Comparison of ENCODE assay signal across 8 cellular contexts in genomic region chr2:29841386-29842004, GRCh38.
DNase-seq lines count a peak whose midpoint lies in the region; ATAC-seq and TF ChIP-seq lines count a peak whose summit lies in the region.

No MANE protein-coding gene starts in this region.

- H3K27me3 ChIP-seq in esophagus muscularis mucosa, result no peaks in the 10 kb centered on the region
- no peaks in the 10 kb centered on the region for H3K27me3 ChIP-seq in neuronal stem cell (ENCODE audit: control insufficient read depth in 3 of 3, insufficient read depth in 3 of 3, low read depth in 1 of 3, low read length in 3 of 3)

- TF ChIP-seq POLR2A in esophagus muscularis mucosa (IDR thresholded peaks at IDR 0.05; ENCODE audit: low read depth), result no peak

- H3K4me1 ChIP-seq in esophagus muscularis mucosa (peaks cover 0 to 5% (median 0%) of the 10 kb centered on the region in 4 donors), neuronal stem cell (ENCODE audit: control insufficient read depth in 2 of 2, insufficient read depth in 1 of 2, low read depth in 1 of 2, low read length in 2 of 2) (no peaks in the 10 kb centered on the region)

- no peak overlapping the region for H2BK15ac ChIP-seq in neuronal stem cell (ENCODE audit: low read length)

- H4K8ac ChIP-seq in neuronal stem cell (ENCODE audit: low read depth, low read length), result no peak overlapping the region

- intact Hi-C loops in esophagus muscularis mucosa (cut with DNase I), result loop anchor here (5.0 kb wide), 1 partner anchor 534 kb away; no protein-coding TSS in a partner anchor

- H3K27ac ChIP-seq in esophagus muscularis mucosa (replicated peaks in 1 of 4) (no peak overlapping the region), neuronal stem cell (replicated peaks; ENCODE audit: low read length) (no peak overlapping the region)

- no peak overlapping the region for H2BK12ac ChIP-seq in neuronal stem cell (ENCODE audit: low read length)

- H3K14ac ChIP-seq in neuronal stem cell (ENCODE audit: low read length), result no peak overlapping the region

- H3K4me3 ChIP-seq in esophagus muscularis mucosa (no peak overlapping the region), neuronal stem cell (ENCODE audit: low read length in 2 of 2) (no peak overlapping the region)

- H3K79me1 ChIP-seq in neuronal stem cell (ENCODE audit: low read depth, low read length), result no peaks in the 10 kb centered on the region

- no peak overlapping the region for H2BK120ac ChIP-seq in neuronal stem cell (ENCODE audit: low read depth, low read length)

- no peak overlapping the region for H3K4ac ChIP-seq in neuronal stem cell (ENCODE audit: low read length)

- H2AFZ ChIP-seq in neuronal stem cell (ENCODE audit: low read length), result no peak overlapping the region

- H4K91ac ChIP-seq in neuronal stem cell (ENCODE audit: low read depth, low read length, poor library complexity), result no peak overlapping the region

- no peak overlapping the region for H3K9ac ChIP-seq in neuronal stem cell (ENCODE audit: low read depth, low read length, poor library complexity)

- H3K23ac ChIP-seq in neuronal stem cell (ENCODE audit: low read depth, low read length, poor library complexity), result no peak overlapping the region

- no peak overlapping the region for H2BK5ac ChIP-seq in neuronal stem cell (ENCODE audit: low read length)

- no peak overlapping the region for H3K4me2 ChIP-seq in neuronal stem cell (ENCODE audit: insufficient read depth, low read length, poor library complexity, severe bottlenecking)

- TF ChIP-seq EP300 in esophagus muscularis mucosa (IDR thresholded peaks at IDR 0.05), result no peak

- no peak overlapping the region for H2AK5ac ChIP-seq in neuronal stem cell (ENCODE audit: low read depth, low read length)

- no peak overlapping the region for H3K18ac ChIP-seq in neuronal stem cell (ENCODE audit: low read length)

- H3K36me3 ChIP-seq in esophagus muscularis mucosa (no peaks in the 10 kb centered on the region), neuronal stem cell (replicated peaks in 1 of 2; ENCODE audit: control insufficient read depth in 2 of 2, insufficient read depth in 2 of 2, low read length in 2 of 2) (no peaks in the 10 kb centered on the region)

- no peak for ATAC-seq in GM19328 (IDR thresholded peaks at IDR 0.05; ENCODE audit: unreplicated experiment)

- TF ChIP-seq CTCF in esophagus muscularis mucosa (IDR thresholded peaks at IDR 0.05), result peak; percentile 80 to 97 (median 89)

- WGBS in esophagus muscularis mucosa, result 51% methylated on average over 6 of the region's 6 CpGs
- WGBS in neuronal stem cell (ENCODE audit: extremely low coverage in 2 of 2, insufficient read length in 2 of 2, insufficient replicate concordance in 1 of 2), 2 donors, result no CpG with 5 or more reads among the region's 6 CpGs

- peaks cover 0 to 14% (median 10%) of the 10 kb centered on the region in 4 donors for H3K9me3 ChIP-seq in esophagus muscularis mucosa
- H3K9me3 ChIP-seq in neuronal stem cell (replicated peaks in 1 of 2; ENCODE audit: control insufficient read depth in 2 of 2, insufficient read depth in 1 of 2, low read depth in 1 of 2, low read length in 2 of 2), result peaks cover 2 to 24% of the 10 kb centered on the region in 2 donors

- DNase-seq in NCI-H2029 treated with DMSO at 0.1 percent for 48 hours (lab: John Stamatoyannopoulos, UW) (peak; percentile 37), NCI-H2029 (lab: John Stamatoyannopoulos, UW) (no peak), HuH-7 (ENCODE audit: low spot score) (peak; percentile 22), SKM-1 (lab: John Stamatoyannopoulos, UW; ENCODE audit: unreplicated experiment) (peak; percentile 2), esophagus muscularis mucosa (ENCODE audit: extremely low spot score) (no peak), neuronal stem cell (ENCODE audit: low spot score) (peak; percentile 35), DMS79 (lab: John Stamatoyannopoulos, UW) (no peak)

Comparison
In these comparisons a context has a peak if more than half of its experiments do, and no peak if none do; other contexts are left out.
1. DNase-seq: peak in NCI-H2029 treated with DMSO at 0.1 percent for 48 hours (single experiment), HuH-7 (single experiment), SKM-1 (single experiment) and neuronal stem cell (single experiment); none in NCI-H2029 (single experiment), esophagus muscularis mucosa (single experiment) and DMS79 (single experiment).